ENCODE assay signal across 1 cellular context in genomic region chr10:60910543-60910942, GRCh38.
TF ChIP-seq lines count a peak whose summit lies in the region.

No MANE protein-coding gene starts in this region.

TF ChIP-seq in GM12878, 131 proteins besides CTCF, POLR2A, EP300 and RAD21 (continued from another document):
- TF ChIP-seq ZBTB11 (CRISPR knock-in tag; IDR thresholded peaks at IDR 0.05): no peak
- no peak for TF ChIP-seq RFX5 (IDR thresholded peaks at IDR 0.05; ENCODE audit: low read depth, low read length)
- TF ChIP-seq, protein P1, sequence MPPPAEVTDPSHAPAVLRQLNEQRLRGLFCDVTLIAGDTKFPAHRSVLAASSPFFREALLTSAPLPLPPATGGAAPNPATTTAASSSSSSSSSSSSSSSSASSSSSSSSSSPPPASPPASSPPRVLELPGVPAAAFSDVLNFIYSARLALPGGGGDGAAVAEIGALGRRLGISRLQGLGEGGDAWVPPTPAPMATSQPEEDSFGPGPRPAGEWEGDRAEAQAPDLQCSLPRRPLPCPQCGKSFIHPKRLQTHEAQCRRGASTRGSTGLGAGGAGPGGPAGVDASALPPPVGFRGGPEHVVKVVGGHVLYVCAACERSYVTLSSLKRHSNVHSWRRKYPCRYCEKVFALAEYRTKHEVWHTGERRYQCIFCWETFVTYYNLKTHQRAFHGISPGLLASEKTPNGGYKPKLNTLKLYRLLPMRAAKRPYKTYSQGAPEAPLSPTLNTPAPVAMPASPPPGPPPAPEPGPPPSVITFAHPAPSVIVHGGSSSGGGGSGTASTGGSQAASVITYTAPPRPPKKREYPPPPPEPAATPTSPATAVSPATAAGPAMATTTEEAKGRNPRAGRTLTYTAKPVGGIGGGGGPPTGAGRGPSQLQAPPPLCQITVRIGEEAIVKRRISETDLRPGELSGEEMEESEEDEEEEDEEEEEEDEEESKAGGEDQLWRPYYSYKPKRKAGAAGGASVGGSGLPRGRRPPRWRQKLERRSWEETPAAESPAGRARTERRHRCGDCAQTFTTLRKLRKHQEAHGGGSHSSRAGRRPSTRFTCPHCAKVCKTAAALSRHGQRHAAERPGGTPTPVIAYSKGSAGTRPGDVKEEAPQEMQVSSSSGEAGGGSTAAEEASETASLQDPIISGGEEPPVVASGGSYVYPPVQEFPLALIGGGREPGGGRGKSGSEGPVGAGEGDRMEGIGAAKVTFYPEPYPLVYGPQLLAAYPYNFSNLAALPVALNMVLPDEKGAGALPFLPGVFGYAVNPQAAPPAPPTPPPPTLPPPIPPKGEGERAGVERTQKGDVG (CRISPR knock-in tag; IDR thresholded peaks at IDR 0.05): no peak
TF ChIP-seq in GM12878: peak in this region for 0.
